Comparison of ENCODE assay signal across 8 cellular contexts in genomic region chr12:10130042-10130441, GRCh38.
A peak's percentile ranks its signal among the peaks of the same experiment; 100 is the strongest.
DNase-seq lines count a peak whose midpoint lies in the region; ATAC-seq and TF ChIP-seq lines count a peak whose summit lies in the region.

TSS of gene CLEC7A (minus strand) at chr12:10130199. CDS start at chr12:10130082, 117 bp downstream.

- no peak for TF ChIP-seq CTCF in parathyroid adenoma (IDR thresholded peaks at IDR 0.05)

- no peak within 1 kb of the TSS; the same call in 1 of the 2 replicates for H3K4me3 ChIP-seq in SK-N-MC
- no peak within 1 kb of the TSS for H3K4me3 ChIP-seq in parathyroid adenoma (ENCODE audit: low read depth, low read length)

- H3K4me2 ChIP-seq in parathyroid adenoma (ENCODE audit: low read length) = no peak within 1 kb of the TSS

- H3K36me3 ChIP-seq in SK-N-MC (ENCODE audit: insufficient read depth, low read length) (no peaks in the 10 kb centered on the region), parathyroid adenoma (ENCODE audit: control insufficient read depth, insufficient read depth, low read length) (no peaks in the 10 kb centered on the region)

- H3K9me3 ChIP-seq in SK-N-MC (ENCODE audit: low read depth, low read length) (no peaks in the 10 kb centered on the region), parathyroid adenoma (ENCODE audit: control insufficient read depth, low read length) (no peaks in the 10 kb centered on the region)

- H2AFZ ChIP-seq in parathyroid adenoma = no peak within 1 kb of the TSS

- ATAC-seq in GM18870 (IDR thresholded peaks at IDR 0.05; ENCODE audit: unreplicated experiment) = peak; percentile 67
- ATAC-seq in HG02885 (IDR thresholded peaks at IDR 0.05; ENCODE audit: poor library complexity, unreplicated experiment) = peak; percentile 94

- no peaks in the 10 kb centered on the region for H3K27me3 ChIP-seq in parathyroid adenoma (ENCODE audit: control insufficient read depth, insufficient read depth, low read length)

- DNase-seq in SK-N-MC (ENCODE audit: low read depth, low spot score) (peak; percentile 37), NCI-H187 (lab: John Stamatoyannopoulos, UW) (no peak), HuH-7.5 (ENCODE audit: low spot score) (no peak), SHP77 treated with DMSO at 0.1 percent for 48 hours (lab: John Stamatoyannopoulos, UW) (no peak), dedifferentiated amniotic fluid mesenchymal stem cell (ENCODE audit: extremely low spot score) (no peak)

- no peaks in the 10 kb centered on the region for H3K79me2 ChIP-seq in parathyroid adenoma

- no peaks in the 10 kb centered on the region for H3K4me1 ChIP-seq in parathyroid adenoma

- H3K27ac ChIP-seq in SK-N-MC (no peak within 1 kb of the TSS), parathyroid adenoma (peak within 1 kb of the TSS; percentile 34)

- no peak within 1 kb of the TSS for H3K9ac ChIP-seq in SK-N-MC (ENCODE audit: insufficient read length)
- no peak within 1 kb of the TSS for H3K9ac ChIP-seq in parathyroid adenoma
